ENCODE assay signal across 8 cellular contexts in genomic region chr7:43647772-43648643, GRCh38.
DNase-seq lines count a peak whose midpoint lies in the region; TF ChIP-seq lines count a peak whose summit lies in the region.

No MANE protein-coding gene starts in this region.

- no peak overlapping the region for H2AFZ ChIP-seq in mesenchymal stem cell (ENCODE audit: low read depth, low read length)

- H3K4me3 ChIP-seq in effector memory CD4-positive, alpha-beta T cell (ENCODE audit: insufficient read depth, low read depth, low read length, poor library complexity, severe bottlenecking), result peak overlapping the region; percentile 44
- H3K4me3 ChIP-seq in mesenchymal stem cell (ENCODE audit: insufficient read depth in 1 of 2, low read depth in 1 of 2, low read length in 2 of 2) (peak overlapping the region in 1 of 2 experiments; percentile 63), subcutaneous abdominal adipose tissue (ENCODE audit: low read depth in 1 of 5, low read length in 5 of 5) (peak overlapping the region in 4 of 5 donors; percentile 14 to 40 (median 26))

- peak overlapping the region; percentile 95 for H3K27ac ChIP-seq in effector memory CD4-positive, alpha-beta T cell (ENCODE audit: insufficient read depth, low read length, poor library complexity, severe bottlenecking)
- H3K27ac ChIP-seq in mesenchymal stem cell (ENCODE audit: low read length, poor library complexity, severe bottlenecking) (peak overlapping the region; percentile 96), subcutaneous abdominal adipose tissue (ENCODE audit: low read depth, low read length) (peak overlapping the region; percentile 91)

- peaks cover 78% of the 10 kb centered on the region for H3K4me1 ChIP-seq in effector memory CD4-positive, alpha-beta T cell (ENCODE audit: control insufficient read depth, insufficient read depth, low read length, poor library complexity, severe bottlenecking)
- peaks cover 34% of the 10 kb centered on the region for H3K4me1 ChIP-seq in mesenchymal stem cell (ENCODE audit: control insufficient read depth, insufficient read depth, low read depth, low read length)
- H3K4me1 ChIP-seq in subcutaneous abdominal adipose tissue (ENCODE audit: control insufficient read depth in 5 of 5, insufficient read depth in 5 of 5, low read length in 5 of 5), result peaks cover 20 to 72% (median 32%) of the 10 kb centered on the region in 5 donors

- H3K4me2 ChIP-seq in mesenchymal stem cell (ENCODE audit: low read length, poor library complexity, severe bottlenecking), result peak overlapping the region; percentile 24

- intact Hi-C loops in activated CD4-positive, alpha-beta T cell treated with anti-CD3 and anti-CD28 coated beads, Interleukin-2, amount 10 ng/mL, durations not matched to agents 24 days and 14 days (cut with micrococcal nuclease), result loop anchor here (1.0 to 2.0 kb wide), 11 partner anchors 10 to 187 kb away; partner anchors contain the start of gene COA1

- DNase-seq in GM03348 (ENCODE audit: low spot score) (peak; percentile 86), HFFc6 (peak; percentile 99), NCI-H1436 treated with DMSO at 0.1 percent for 48 hours (lab: John Stamatoyannopoulos, UW) (peak; percentile 81), mesenchymal stem cell (peak; percentile 97), HEK293T (ENCODE audit: extremely low spot score) (no peak)
- DNase-seq in activated CD4-positive, alpha-beta T cell treated with anti-CD3 and anti-CD28 coated beads, Interleukin-2, amount 10 ng/mL, durations not matched to agents 24 days and 14 days, result peak; percentile 81
- peak in 1 of 3 donors; percentile 36 for DNase-seq in effector memory CD4-positive, alpha-beta T cell

- WGBS in mesenchymal stem cell, result 9% methylated on average over 7 of the region's 9 CpGs

- peaks cover 20% of the 10 kb centered on the region for H3K79me1 ChIP-seq in mesenchymal stem cell (replicated peaks; ENCODE audit: low read length, poor library complexity, severe bottlenecking)

- H3K36me3 ChIP-seq in effector memory CD4-positive, alpha-beta T cell (ENCODE audit: control insufficient read depth, insufficient read depth, low read length), result peaks cover 2% of the 10 kb centered on the region
- H3K36me3 ChIP-seq in mesenchymal stem cell (ENCODE audit: control insufficient read depth in 1 of 2, insufficient read depth in 2 of 2, low read depth in 1 of 2, low read length in 2 of 2) (peaks cover 10 to 18% of the 10 kb centered on the region in 2 experiments), subcutaneous abdominal adipose tissue (ENCODE audit: control insufficient read depth in 5 of 5, insufficient read depth in 5 of 5, low read length in 5 of 5) (peaks cover 0 to 16% (median 11%) of the 10 kb centered on the region in 5 donors)

- H3K27ac Mint-ChIP-seq in HFFc6, result peak overlapping the region; percentile 97
- peak overlapping the region; percentile 99 for H3K27ac Mint-ChIP-seq in activated CD4-positive, alpha-beta T cell treated with anti-CD3 and anti-CD28 coated beads, Interleukin-2, amount 10 ng/mL, durations not matched to agents 24 days and 14 days

- peak overlapping the region; percentile 97 to 99 for H3K4ac ChIP-seq in mesenchymal stem cell (ENCODE audit: low read depth in 1 of 2, low read length in 2 of 2)

- peak overlapping the region; percentile 99 for H4K8ac ChIP-seq in mesenchymal stem cell (ENCODE audit: low read length)

- no peaks in the 10 kb centered on the region for H3K9me3 ChIP-seq in effector memory CD4-positive, alpha-beta T cell (ENCODE audit: control insufficient read depth, low read length)
- H3K9me3 ChIP-seq in mesenchymal stem cell (ENCODE audit: control insufficient read depth, low read length) (no peaks in the 10 kb centered on the region), subcutaneous abdominal adipose tissue (ENCODE audit: control insufficient read depth in 5 of 5, low read length in 5 of 5) (no peaks in the 10 kb centered on the region)

- no peaks in the 10 kb centered on the region for H3K27me3 ChIP-seq in effector memory CD4-positive, alpha-beta T cell (replicated peaks; ENCODE audit: control insufficient read depth, insufficient read depth, low read length, poor library complexity, severe bottlenecking)
- no peaks in the 10 kb centered on the region for H3K27me3 ChIP-seq in mesenchymal stem cell (ENCODE audit: control insufficient read depth in 1 of 2, insufficient read depth in 1 of 2, low read length in 2 of 2)
- no peaks in the 10 kb centered on the region for H3K27me3 ChIP-seq in subcutaneous abdominal adipose tissue (ENCODE audit: control insufficient read depth in 5 of 5, insufficient read depth in 4 of 5, low read length in 5 of 5)

- peak overlapping the region; percentile 93 for H2BK5ac ChIP-seq in mesenchymal stem cell (ENCODE audit: low read depth, low read length, poor library complexity, severe bottlenecking)

- H3K4me3 Mint-ChIP-seq in HFFc6, result peak overlapping the region; percentile 83
- H3K4me3 Mint-ChIP-seq in activated CD4-positive, alpha-beta T cell treated with anti-CD3 and anti-CD28 coated beads, Interleukin-2, amount 10 ng/mL, durations not matched to agents 24 days and 14 days, result peak overlapping the region; percentile 81

- peak overlapping the region in 1 of 2 experiments; percentile 63 for H3K14ac ChIP-seq in mesenchymal stem cell (ENCODE audit: low read length in 2 of 2)

- peaks cover 95% of the 10 kb centered on the region for H3K4me1 Mint-ChIP-seq in HFFc6 (ENCODE audit: low read depth)
- peaks cover 83% of the 10 kb centered on the region for H3K4me1 Mint-ChIP-seq in activated CD4-positive, alpha-beta T cell treated with anti-CD3 and anti-CD28 coated beads, Interleukin-2, amount 10 ng/mL, durations not matched to agents 24 days and 14 days

- H2BK120ac ChIP-seq in mesenchymal stem cell (ENCODE audit: low read depth, low read length), result peak overlapping the region; percentile 97

- H3K9ac ChIP-seq in mesenchymal stem cell (ENCODE audit: low read length) (peak overlapping the region; percentile 82), subcutaneous abdominal adipose tissue (ENCODE audit: low read length in 5 of 5) (peak overlapping the region in 4 of 5 donors; percentile 2 to 63 (median 40))

- peak overlapping the region; percentile 99 for H2AK5ac ChIP-seq in mesenchymal stem cell (ENCODE audit: low read length, severe bottlenecking)

- no peaks in the 10 kb centered on the region; the same call in 1 of the 2 replicates for H3K9me3 Mint-ChIP-seq in HFFc6
- peaks cover 4% of the 10 kb centered on the region for H3K9me3 Mint-ChIP-seq in activated CD4-positive, alpha-beta T cell treated with anti-CD3 and anti-CD28 coated beads, Interleukin-2, amount 10 ng/mL, durations not matched to agents 24 days and 14 days

- H4K91ac ChIP-seq in mesenchymal stem cell (ENCODE audit: low read length), result peak overlapping the region; percentile 100

- CTCF ChIA-PET in HEK293T (lab: Yijun Ruan, JAX), result interaction anchor here (0.6 kb wide), 1 partner anchor 105 kb away, joined by 7 read pairs; no protein-coding TSS in a partner anchor

- H3K27me3 Mint-ChIP-seq in HFFc6 (ENCODE audit: insufficient read depth), result peaks cover 8% of the 10 kb centered on the region
- no peaks in the 10 kb centered on the region for H3K27me3 Mint-ChIP-seq in activated CD4-positive, alpha-beta T cell treated with anti-CD3 and anti-CD28 coated beads, Interleukin-2, amount 10 ng/mL, durations not matched to agents 24 days and 14 days

- peak overlapping the region; percentile 97 to 100 for H3K18ac ChIP-seq in mesenchymal stem cell (ENCODE audit: low read depth in 1 of 2, low read length in 2 of 2)

- no peak for TF ChIP-seq CTCF in HFFc6 (IDR thresholded peaks at IDR 0.05)

- H3K36me3 Mint-ChIP-seq in HFFc6 (ENCODE audit: low read depth), result peaks cover 37% of the 10 kb centered on the region
- peaks cover 51% of the 10 kb centered on the region for H3K36me3 Mint-ChIP-seq in activated CD4-positive, alpha-beta T cell treated with anti-CD3 and anti-CD28 coated beads, Interleukin-2, amount 10 ng/mL, durations not matched to agents 24 days and 14 days (ENCODE audit: low read depth)

- POLR2A ChIA-PET in HEK293T (lab: Yijun Ruan, JAX), result no interaction called here

- H3K23ac ChIP-seq in mesenchymal stem cell (ENCODE audit: low read length in 2 of 2), result peak overlapping the region in 1 of 2 experiments; percentile 23

- peak overlapping the region; percentile 85 to 99 for H2BK12ac ChIP-seq in mesenchymal stem cell (ENCODE audit: low read length in 2 of 2)

- peak overlapping the region; percentile 82 for H2BK15ac ChIP-seq in mesenchymal stem cell (ENCODE audit: low read depth, poor library complexity, severe bottlenecking)

TF ChIP-seq in HEK293T, 16 proteins besides CTCF, POLR2A, EP300 and RAD21:
- TF ChIP-seq CTBP1 (IDR thresholded peaks at IDR 0.05; ENCODE audit: borderline replicate concordance) (no peak), FOXM1 (IDR thresholded peaks at IDR 0.05; ENCODE audit: borderline replicate concordance) (no peak), NFRKB (IDR thresholded peaks at IDR 0.05) (no peak), HDGF (IDR thresholded peaks at IDR 0.05; ENCODE audit: borderline replicate concordance) (no peak), SUZ12 (IDR thresholded peaks at IDR 0.05) (no peak), PKNOX1 (IDR thresholded peaks at IDR 0.05) (no peak), L3MBTL2 (conservative IDR thresholded peaks at IDR 0.05) (no peak), ZNF384 (IDR thresholded peaks at IDR 0.05) (no peak), FOXA1 (IDR thresholded peaks at IDR 0.05) (no peak), LEF1 (IDR thresholded peaks at IDR 0.05; ENCODE audit: borderline replicate concordance) (no peak), ARNT (IDR thresholded peaks at IDR 0.05) (no peak), SP1 (IDR thresholded peaks at IDR 0.05) (no peak), ELF4 (IDR thresholded peaks at IDR 0.05) (no peak), TARDBP (IDR thresholded peaks at IDR 0.05) (no peak)
